In the genomic region with DNA sequence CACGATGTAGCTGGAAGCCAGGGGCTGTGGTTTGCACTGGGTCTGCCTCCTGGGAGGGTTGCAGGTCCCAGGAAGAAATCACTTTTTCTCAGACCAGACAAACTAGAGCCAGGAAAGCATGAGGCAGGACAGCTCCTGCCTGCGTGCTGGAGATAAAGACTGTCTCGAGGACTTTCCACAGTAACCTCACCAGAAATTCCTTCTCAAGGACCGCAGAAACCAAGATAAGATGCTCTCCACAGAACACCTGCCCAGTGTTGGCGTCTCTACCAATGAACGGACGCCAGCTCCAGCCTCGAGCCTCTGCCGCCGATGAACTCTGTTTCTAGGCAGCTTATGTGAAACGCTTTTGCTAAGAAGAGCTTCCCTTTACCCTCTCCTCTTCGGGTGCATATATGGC, we compare ENCODE assay signal across 19 cellular contexts.
"Had no signal": no experiment of that assay in that cellular context is flagged by ENCODE, and none has a peak within 500 bp of the region (broad histone marks: within the 10 kb centered on the region; RNA-seq: fewer than 3 reads in every experiment).

No MANE protein-coding gene starts in this region.

- H3K4me1 ChIP-seq: foreskin keratinocyte, spleen, vagina had no signal

- ATAC-seq: foreskin keratinocyte; natural killer cell; stimulated activated naive CD8-positive, alpha-beta T cell treated with anti-CD3 and anti-CD28 coated beads, Interleukin-15, Interleukin-2, amounts not matched to agents 100 U/mL and 50 U/mL, for 24 hours had no signal

- H3K4me3 Mint-ChIP-seq: activated naive CD4-positive, alpha-beta T cell treated with anti-CD3 and anti-CD28 coated beads, Interleukin-2, amount 50 U/mL, for 24 hours; natural killer cell had no signal

- H3K36me3 Mint-ChIP-seq: activated naive CD4-positive, alpha-beta T cell treated with anti-CD3 and anti-CD28 coated beads, Interleukin-2, amount 50 U/mL, for 24 hours; natural killer cell had no signal

- H3K27me3 Mint-ChIP-seq: activated naive CD4-positive, alpha-beta T cell treated with anti-CD3 and anti-CD28 coated beads, Interleukin-2, amount 50 U/mL, for 24 hours had no signal

- H3K9me3 Mint-ChIP-seq: activated naive CD4-positive, alpha-beta T cell treated with anti-CD3 and anti-CD28 coated beads, Interleukin-2, amount 50 U/mL, for 24 hours; natural killer cell had no signal

- H3K27me3 ChIP-seq: cardiac muscle cell, spleen, transverse colon, vagina had no signal

- H3K36me3 ChIP-seq: cardiac muscle cell, transverse colon, vagina had no signal

- H3K27ac Mint-ChIP-seq: activated naive CD4-positive, alpha-beta T cell treated with anti-CD3 and anti-CD28 coated beads, Interleukin-2, amount 50 U/mL, for 24 hours; natural killer cell had no signal

- H3K27ac ChIP-seq: cardiac muscle cell, foreskin keratinocyte, spleen, transverse colon, vagina had no signal

- FAIRE-seq: keratinocyte, TTC549 had no signal

- H3K4me3 ChIP-seq: cardiac muscle cell, lung, spleen, transverse colon, vagina had no signal

- H3K9me3 ChIP-seq: spleen, transverse colon, vagina had no signal

- H3K4me1 Mint-ChIP-seq: activated naive CD4-positive, alpha-beta T cell treated with anti-CD3 and anti-CD28 coated beads, Interleukin-2, amount 50 U/mL, for 24 hours; natural killer cell had no signal

- DNase-seq: activated CD4-positive, alpha-beta T cell treated with anti-CD3 and anti-CD28 coated beads, Interleukin-2, amount 50 U/mL, for 48 hours; activated gamma-delta T cell; dermis blood vessel endothelial cell; effector memory CD4-positive, alpha-beta T cell; foreskin keratinocyte; head of caudate nucleus; natural killer cell; occipital lobe; retina; spleen; stimulated activated naive CD8-positive, alpha-beta T cell treated with anti-CD3 and anti-CD28 coated beads, Interleukin-15, Interleukin-2, amounts not matched to agents 100 U/mL and 50 U/mL, for 24 hours; substantia nigra; transverse colon had no signal
